In the genomic region with DNA sequence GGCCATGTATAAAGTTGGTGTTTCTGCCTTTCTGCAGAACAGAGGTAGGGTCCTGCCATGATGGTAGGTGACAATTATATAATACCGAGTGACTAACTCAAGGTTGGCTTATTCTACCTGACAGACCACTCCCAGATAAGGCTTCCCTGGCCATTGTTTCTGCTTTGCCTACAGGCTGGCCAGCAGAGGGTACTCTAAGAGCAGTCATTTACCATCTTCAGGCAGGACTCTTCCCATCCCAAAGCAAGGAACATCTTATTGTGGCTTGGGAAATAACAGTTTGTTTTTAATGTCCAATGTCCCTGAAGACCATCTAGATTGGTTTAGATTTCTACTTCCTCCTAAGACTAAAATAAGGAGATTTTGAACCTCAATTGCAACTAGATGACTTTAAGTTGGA, we compare ENCODE assay signal across 9 cellular contexts.
DNase-seq lines count a peak whose midpoint lies in the region; ATAC-seq and TF ChIP-seq lines count a peak whose summit lies in the region.
"Had no signal": no experiment of that assay in that cellular context is flagged by ENCODE, and none has a peak within 500 bp of the region (broad histone marks: within the 10 kb centered on the region; RNA-seq: fewer than 3 reads in every experiment).

No MANE protein-coding gene starts in this region.

- peaks cover 48% of the 10 kb centered on the region for H3K27me3 Mint-ChIP-seq in HFFc6 (ENCODE audit: insufficient read depth)
- H3K27me3 Mint-ChIP-seq in activated T-cell treated with anti-CD3 and anti-CD28 coated beads, Interleukin-2, amount 50 U/mL, for 24 hours, result no peaks in the 10 kb centered on the region

- 0 to 18% methylated on average over 1 of the region's 1 CpG for WGBS in testis, 2 donors

- H3K27ac Mint-ChIP-seq in HFFc6, result no peak overlapping the region
- no peak overlapping the region for H3K27ac Mint-ChIP-seq in activated T-cell treated with anti-CD3 and anti-CD28 coated beads, Interleukin-2, amount 50 U/mL, for 24 hours

- no peaks in the 10 kb centered on the region for H3K27me3 ChIP-seq in testis

- H3K4me1 ChIP-seq in testis, result no peaks in the 10 kb centered on the region

- no peak overlapping the region for H3K4me3 ChIP-seq in testis

- H3K36me3 ChIP-seq in testis (ENCODE audit: low read depth, missing control alignments), result no peaks in the 10 kb centered on the region

- H3K4me1 Mint-ChIP-seq in HFFc6 (ENCODE audit: low read depth), result peaks cover 13% of the 10 kb centered on the region; the same call in 1 of the 2 replicates
- peaks cover 12% of the 10 kb centered on the region for H3K4me1 Mint-ChIP-seq in activated T-cell treated with anti-CD3 and anti-CD28 coated beads, Interleukin-2, amount 50 U/mL, for 24 hours (ENCODE audit: low read depth)

- peak; percentile 46; the same call in 1 of the 3 replicates for ATAC-seq in SK-N-SH treated with all-trans-retinoic acid at 6 μM for 48 hours

- H3K9me3 Mint-ChIP-seq in HFFc6, result no peaks in the 10 kb centered on the region
- H3K9me3 Mint-ChIP-seq in activated T-cell treated with anti-CD3 and anti-CD28 coated beads, Interleukin-2, amount 50 U/mL, for 24 hours, result no peaks in the 10 kb centered on the region

- intact Hi-C loops in testis (cut with DNase I; ENCODE audit: low total_unique reads), result no loop called here

- H3K36me3 Mint-ChIP-seq in HFFc6 (ENCODE audit: low read depth), result no peaks in the 10 kb centered on the region
- peaks cover 86% of the 10 kb centered on the region for H3K36me3 Mint-ChIP-seq in activated T-cell treated with anti-CD3 and anti-CD28 coated beads, Interleukin-2, amount 50 U/mL, for 24 hours (ENCODE audit: low read depth)

- TF ChIP-seq CTCF in HFFc6 (IDR thresholded peaks at IDR 0.05) (peak; percentile 66; the same call in 1 of the 2 replicates), testis (IDR thresholded peaks at IDR 0.05) (no peak)

- H3K27ac ChIP-seq in caudate nucleus (ENCODE audit: low read depth, low read length) (no peak overlapping the region), testis (no peak overlapping the region)

- peak; percentile 55 for DNase-seq in D341Med (ENCODE audit: low spot score)
- peak; percentile 5 for DNase-seq in HFFc6
- DNase-seq in kidney tubule cell (ENCODE audit: low spot score), result peak; percentile 26
- no peak for DNase-seq in activated T-cell treated with anti-CD3 and anti-CD28 coated beads, Interleukin-2, amount 50 U/mL, for 24 hours
- DNase-seq in NOMO-1 treated with dmso at 0.1 percent for 144 hours (lab: John Stamatoyannopoulos, UW; ENCODE audit: unreplicated experiment), result no peak
- DNase-seq in caudate nucleus (lab: John Stamatoyannopoulos, UW), result no peak
- no peak for DNase-seq in testis
- DNase-seq: KG1 had no signal

- H3K9me3 ChIP-seq in testis, result no peaks in the 10 kb centered on the region

- H3K4me3 Mint-ChIP-seq in HFFc6, result no peak overlapping the region
- H3K4me3 Mint-ChIP-seq in activated T-cell treated with anti-CD3 and anti-CD28 coated beads, Interleukin-2, amount 50 U/mL, for 24 hours, result no peak overlapping the region

- no peak for TF ChIP-seq POLR2A in testis (IDR thresholded peaks at IDR 0.05)

TF ChIP-seq in SK-N-SH treated with all-trans-retinoic acid at 6 μM for 48 hours, 23 proteins besides CTCF, POLR2A, EP300 and RAD21:
- TF ChIP-seq TOX (CRISPR knock-in tag; IDR thresholded peaks at IDR 0.05; ENCODE audit: borderline replicate concordance), result no peak

Comparison
In these comparisons a context has a peak if more than half of its experiments do, and no peak if none do; other contexts are left out.
1. DNase-seq: peak in D341Med (single experiment), HFFc6 (single experiment) and kidney tubule cell (single experiment); none in activated T-cell treated with anti-CD3 and anti-CD28 coated beads, Interleukin-2, amount 50 U/mL, for 24 hours (single experiment), NOMO-1 treated with dmso at 0.1 percent for 144 hours (single experiment), caudate nucleus (0 of 61) and testis (single experiment).